ENCODE assay signal across 19 cellular contexts in genomic region chr3:134002326-134002725, GRCh38. TPM values are rescaled to one million over a fixed set of nuclear protein-coding genes. Genes with fewer than 3 reads are reported as not detected.
DNase-seq lines count a peak whose midpoint lies in the region; ATAC-seq and TF ChIP-seq lines count a peak whose summit lies in the region.
"Had no signal": no experiment of that assay in that cellular context is flagged by ENCODE, and none has a peak within 500 bp of the region (broad histone marks: within the 10 kb centered on the region; RNA-seq: fewer than 3 reads in every experiment).

No MANE protein-coding gene starts in this region.

- no peak overlapping the region for H3K4me3 ChIP-seq in adipocyte (ENCODE audit: low read length)
- H3K4me3 ChIP-seq in OCI-LY7 (ENCODE audit: low read depth, low read length, poor library complexity, severe bottlenecking), result no peak overlapping the region
- H3K4me3 ChIP-seq: thyroid gland had no signal

- ATAC-seq in natural killer cell treated with Interleukin-12 subunit alpha and Interleukin-12 subunit beta and Interleukin-15 and Interleukin-18, amount 100 ng/mL, for 72 hours, result no peak
- no peak for ATAC-seq in natural killer cell
- ATAC-seq: sciatic nerve had no signal

- H2AFZ ChIP-seq in OCI-LY7 (ENCODE audit: low read length), result no peak overlapping the region

- CTCF ChIA-PET in OCI-LY7 (lab: Charles Lee; ENCODE audit: unreplicated experiment), result no interaction called here

- peaks cover 13 to 27% of the 10 kb centered on the region in 2 donors for H3K27me3 Mint-ChIP-seq in natural killer cell treated with Interleukin-12 subunit alpha and Interleukin-12 subunit beta and Interleukin-15 and Interleukin-18, amount 100 ng/mL, for 72 hours
- H3K27me3 Mint-ChIP-seq in natural killer cell (ENCODE audit: low read depth in 2 of 2), result peaks cover 0 to 15% of the 10 kb centered on the region in 2 donors

- H3K27ac Mint-ChIP-seq in natural killer cell treated with Interleukin-12 subunit alpha and Interleukin-12 subunit beta and Interleukin-15 and Interleukin-18, amount 100 ng/mL, for 72 hours, result no peak overlapping the region
- no peak overlapping the region for H3K27ac Mint-ChIP-seq in natural killer cell
- H3K27ac Mint-ChIP-seq: activated naive CD8-positive, alpha-beta T cell treated with anti-CD3 and anti-CD28 coated beads, Interleukin-2, amount 10 ng/mL, durations not matched to agents 7 days and 5 days; activated T-cell treated with anti-CD3 and anti-CD28 coated beads, Interleukin-2, amount 50 U/mL, for 24 hours had no signal

- POLR2A ChIA-PET in OCI-LY7 (lab: Charles Lee), result no interaction called here

- peak; percentile 37 for DNase-seq in natural killer cell treated with Interleukin-12 subunit alpha and Interleukin-12 subunit beta and Interleukin-15 and Interleukin-18, amount 100 ng/mL, for 72 hours (ENCODE audit: low spot score)
- no peak for DNase-seq in natural killer cell
- DNase-seq in adipocyte (ENCODE audit: low read depth), result peak; percentile 14
- peak; percentile 88 for DNase-seq in glomerular visceral epithelial cell (ENCODE audit: extremely low spot score)
- DNase-seq in OCI-LY7 (ENCODE audit: low spot score), result no peak
- no peak for DNase-seq in LoVo (ENCODE audit: low spot score)
- no peak for DNase-seq in NCI-H1092 (lab: John Stamatoyannopoulos, UW)
- no peak for DNase-seq in retina
- DNase-seq: activated naive CD8-positive, alpha-beta T cell treated with anti-CD3 and anti-CD28 coated beads, Interleukin-2, amount 10 ng/mL, durations not matched to agents 7 days and 5 days; activated T-cell treated with anti-CD3 and anti-CD28 coated beads, Interleukin-2, amount 50 U/mL, for 24 hours; central memory CD4-positive, alpha-beta T cell; midbrain; NCI-H187; NCI-H510A; stimulated activated CD4-positive, alpha-beta T cell treated with anti-CD3 and anti-CD28 coated beads, Interleukin-4, amount 100 ng/mL, for 1 hour; thyroid gland had no signal

- H3K9ac ChIP-seq in adipocyte (ENCODE audit: low read length), result no peak overlapping the region

- no peak overlapping the region for H3K4me3 Mint-ChIP-seq in natural killer cell treated with Interleukin-12 subunit alpha and Interleukin-12 subunit beta and Interleukin-15 and Interleukin-18, amount 100 ng/mL, for 72 hours
- no peak overlapping the region for H3K4me3 Mint-ChIP-seq in natural killer cell
- H3K4me3 Mint-ChIP-seq: activated naive CD8-positive, alpha-beta T cell treated with anti-CD3 and anti-CD28 coated beads, Interleukin-2, amount 10 ng/mL, durations not matched to agents 7 days and 5 days; activated T-cell treated with anti-CD3 and anti-CD28 coated beads, Interleukin-2, amount 50 U/mL, for 24 hours had no signal

- H3K4me1 ChIP-seq in adipocyte (ENCODE audit: control insufficient read depth, insufficient read depth, low read length) (peaks cover 18% of the 10 kb centered on the region), OCI-LY7 (ENCODE audit: insufficient read depth, low read length, poor library complexity, severe bottlenecking) (no peaks in the 10 kb centered on the region)
- H3K4me1 ChIP-seq: thyroid gland had no signal

- no peak overlapping the region for H3K4me2 ChIP-seq in OCI-LY7 (ENCODE audit: low read length)

- no TSS peak for BruUV-seq in OCI-LY7 (replicated peaks; lab: Mats Ljungman, UMichigan)

- H3K9me3 Mint-ChIP-seq in natural killer cell treated with Interleukin-12 subunit alpha and Interleukin-12 subunit beta and Interleukin-15 and Interleukin-18, amount 100 ng/mL, for 72 hours, result no peaks in the 10 kb centered on the region
- H3K9me3 Mint-ChIP-seq in natural killer cell, result no peaks in the 10 kb centered on the region

- no peaks in the 10 kb centered on the region for H3K36me3 Mint-ChIP-seq in natural killer cell treated with Interleukin-12 subunit alpha and Interleukin-12 subunit beta and Interleukin-15 and Interleukin-18, amount 100 ng/mL, for 72 hours
- no peaks in the 10 kb centered on the region for H3K36me3 Mint-ChIP-seq in natural killer cell
- H3K36me3 Mint-ChIP-seq: activated naive CD8-positive, alpha-beta T cell treated with anti-CD3 and anti-CD28 coated beads, Interleukin-2, amount 10 ng/mL, durations not matched to agents 7 days and 5 days had no signal

- intact Hi-C loops in natural killer cell (cut with micrococcal nuclease), result no loop called here
- intact Hi-C loops in OCI-LY7 (cut with micrococcal nuclease; ENCODE audit: unreplicated experiment), result no loop called here

- no peaks in the 10 kb centered on the region for H3K4me1 Mint-ChIP-seq in natural killer cell treated with Interleukin-12 subunit alpha and Interleukin-12 subunit beta and Interleukin-15 and Interleukin-18, amount 100 ng/mL, for 72 hours (ENCODE audit: low read depth in 2 of 2)
- H3K4me1 Mint-ChIP-seq in natural killer cell, result no peaks in the 10 kb centered on the region
- H3K4me1 Mint-ChIP-seq: activated naive CD8-positive, alpha-beta T cell treated with anti-CD3 and anti-CD28 coated beads, Interleukin-2, amount 10 ng/mL, durations not matched to agents 7 days and 5 days had no signal

- no peaks in the 10 kb centered on the region for H3K9me2 ChIP-seq in OCI-LY7 (ENCODE audit: insufficient read depth, low read length)

- H3K27me3 ChIP-seq in adipocyte (replicated peaks; ENCODE audit: control insufficient read depth, insufficient read depth, low read length), result peaks cover 9% of the 10 kb centered on the region
- H3K27me3 ChIP-seq: thyroid gland had no signal

- H3K9me3 ChIP-seq in adipocyte (ENCODE audit: control insufficient read depth, low read length), result no peaks in the 10 kb centered on the region
- H3K9me3 ChIP-seq in OCI-LY7 (ENCODE audit: low read length), result no peaks in the 10 kb centered on the region
- H3K9me3 ChIP-seq: thyroid gland had no signal

- no peak overlapping the region for H3K27ac ChIP-seq in OCI-LY7 (ENCODE audit: low read depth, low read length, poor library complexity, severe bottlenecking)
- H3K27ac ChIP-seq: thyroid gland had no signal

- no peaks in the 10 kb centered on the region for H4K20me1 ChIP-seq in OCI-LY7 (ENCODE audit: insufficient read depth, low read length)

- no peak for TF ChIP-seq CTCF in natural killer cell (IDR thresholded peaks at IDR 0.05)
- TF ChIP-seq CTCF in OCI-LY7 (conservative IDR thresholded peaks at IDR 0.05; ENCODE audit: low read length), result no peak

- H3K36me3 ChIP-seq in adipocyte (ENCODE audit: control insufficient read depth, insufficient read depth, low read length, severe bottlenecking), result no peaks in the 10 kb centered on the region
- no peaks in the 10 kb centered on the region for H3K36me3 ChIP-seq in OCI-LY7 (ENCODE audit: insufficient read depth, low read length)
- H3K36me3 ChIP-seq: thyroid gland had no signal

- H3K79me2 ChIP-seq in OCI-LY7 (ENCODE audit: insufficient read depth, low read depth, low read length), result no peaks in the 10 kb centered on the region

RNA-seq across cellular contexts. Expression of gene SLCO2A1, which starts 27.4 kb away (rescaled TPM):
- not detected for total RNA-seq in natural killer cell treated with Interleukin-12 subunit alpha and Interleukin-12 subunit beta and Interleukin-15 and Interleukin-18, amount 100 ng/mL, for 72 hours
- not detected for total RNA-seq in natural killer cell
- not detected in 2 replicates for total RNA-seq in OCI-LY7 (2014; rRNA removed; shearing (Covaris generic))
- total RNA-seq in OCI-LY7 (2022), result not detected in 2 replicates
- total RNA-seq: A673; activated naive CD8-positive, alpha-beta T cell treated with anti-CD3 and anti-CD28 coated beads, Interleukin-2, amount 10 ng/mL, durations not matched to agents 7 days and 5 days; SK-MEL-5 had no signal

Comparison
In these comparisons a context has a peak if more than half of its experiments do, and no peak if none do; other contexts are left out.
1. DNase-seq: peak in natural killer cell treated with Interleukin-12 subunit alpha and Interleukin-12 subunit beta and Interleukin-15 and Interleukin-18, amount 100 ng/mL, for 72 hours (single experiment), adipocyte (single experiment) and glomerular visceral epithelial cell (single experiment); none in natural killer cell (single experiment), OCI-LY7 (single experiment), LoVo (single experiment), NCI-H1092 (single experiment) and retina (single experiment).